ENCODE assay signal across 1 cellular context in the genomic region with DNA sequence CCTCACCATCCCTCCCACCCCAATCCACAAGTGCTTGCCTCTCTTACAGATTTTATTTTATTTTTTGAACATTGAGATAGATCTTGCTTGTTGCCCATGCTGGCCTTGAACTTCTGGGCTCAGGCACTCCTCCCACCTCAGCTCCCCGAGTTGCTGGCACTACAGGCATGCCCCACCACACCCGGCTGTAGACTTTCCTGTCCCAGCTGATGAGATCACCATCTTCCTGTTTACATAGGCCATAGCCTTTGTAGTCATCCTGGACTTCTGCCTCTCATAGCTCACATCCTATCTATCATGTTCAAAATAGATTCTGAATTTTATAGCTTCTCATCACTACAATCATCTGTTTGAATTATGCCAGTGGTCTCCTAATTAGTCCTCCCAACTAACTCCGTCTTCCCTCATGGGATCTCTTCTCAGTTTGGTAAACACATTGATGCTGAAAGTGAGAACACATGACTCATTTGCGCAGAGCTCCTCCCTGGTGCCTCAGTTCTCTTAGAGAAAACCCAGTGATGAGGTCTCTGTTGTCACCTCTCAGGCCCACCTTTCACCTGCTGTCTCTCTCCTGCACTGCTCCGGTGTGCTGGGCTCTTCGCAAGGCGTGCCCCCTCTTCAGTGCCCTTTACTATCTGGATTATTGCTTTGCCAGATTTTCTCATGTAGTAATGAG.
TF ChIP-seq lines count a peak whose summit lies in the region.

No MANE protein-coding gene starts in this region.

TF ChIP-seq in endothelial cell of umbilical vein, 7 proteins besides CTCF, POLR2A, EP300 and RAD21:
- TF ChIP-seq EZH2 (IDR thresholded peaks at IDR 0.05; ENCODE audit: borderline replicate concordance, low read depth, low read length, severe bottlenecking), result no peak
- peak; percentile 85 for TF ChIP-seq FOS (IDR thresholded peaks at IDR 0.05; ENCODE audit: borderline replicate concordance, insufficient read depth, low read length)
- peak; percentile 74 for TF ChIP-seq POLR2AphosphoS5 (IDR thresholded peaks at IDR 0.05; ENCODE audit: insufficient read depth, low read depth, low read length)
- peak; percentile 57 for TF ChIP-seq JUN (IDR thresholded peaks at IDR 0.05; ENCODE audit: borderline replicate concordance, insufficient read depth, insufficient read length, low read depth)
- TF ChIP-seq MYC (IDR thresholded peaks at IDR 0.05; ENCODE audit: low read depth, low read length), result no peak
- TF ChIP-seq MAX (IDR thresholded peaks at IDR 0.05; ENCODE audit: insufficient read depth, insufficient read length), result no peak
- peak; percentile 49 for TF ChIP-seq GATA2 (IDR thresholded peaks at IDR 0.05; ENCODE audit: insufficient read depth, insufficient read length, low read depth, low read length)
